8 cellular contexts compared by ENCODE assay signal in genomic region chr17:50719144-50719923, GRCh38. TPM values are rescaled to one million over a fixed set of nuclear protein-coding genes. Genes with fewer than 3 reads are reported as not detected.
DNase-seq lines count a peak whose midpoint lies in the region; ATAC-seq and TF ChIP-seq lines count a peak whose summit lies in the region.

A gene with protein sequence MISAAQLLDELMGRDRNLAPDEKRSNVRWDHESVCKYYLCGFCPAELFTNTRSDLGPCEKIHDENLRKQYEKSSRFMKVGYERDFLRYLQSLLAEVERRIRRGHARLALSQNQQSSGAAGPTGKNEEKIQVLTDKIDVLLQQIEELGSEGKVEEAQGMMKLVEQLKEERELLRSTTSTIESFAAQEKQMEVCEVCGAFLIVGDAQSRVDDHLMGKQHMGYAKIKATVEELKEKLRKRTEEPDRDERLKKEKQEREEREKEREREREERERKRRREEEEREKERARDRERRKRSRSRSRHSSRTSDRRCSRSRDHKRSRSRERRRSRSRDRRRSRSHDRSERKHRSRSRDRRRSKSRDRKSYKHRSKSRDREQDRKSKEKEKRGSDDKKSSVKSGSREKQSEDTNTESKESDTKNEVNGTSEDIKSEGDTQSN (plus strand): TSS chr17:50719603. CDS start chr17:50719733, 130 bp downstream.

- no peak for TF ChIP-seq CTCF in lower leg skin (IDR thresholded peaks at IDR 0.05)

- H3K4me3 ChIP-seq in lower leg skin (ENCODE audit: low read depth, poor library complexity, severe bottlenecking): peak within 1 kb of the TSS; percentile 96

- peak; percentile 94 for ATAC-seq in GM19452 (IDR thresholded peaks at IDR 0.05; ENCODE audit: unreplicated experiment)
- ATAC-seq in HG03575 (IDR thresholded peaks at IDR 0.05; ENCODE audit: extremely low read depth, insufficient number of reproducible peaks, low FRiP score, unreplicated experiment): peak; percentile 51

- WGBS in lower leg skin, 2 donors: 1 to 2% methylated on average over 40 to 63 of the region's 76 CpGs

- intact Hi-C loops in lower leg skin (cut with DNase I; ENCODE audit: low total_unique reads): no loop called here

- peak in 1 of 2 donors; percentile 43 for TF ChIP-seq POLR2A in lower leg skin (IDR thresholded peaks at IDR 0.05)

- DNase-seq in CD1c-positive myeloid dendritic cell (ENCODE audit: extremely low spot score) (peak; percentile 97), NCI-H82 (lab: John Stamatoyannopoulos, UW) (peak; percentile 98), dermis microvascular lymphatic vessel endothelial cell (ENCODE audit: low read depth in 2 of 2) (peak; percentile 79 to 95), lower leg skin (ENCODE audit: low spot score in 2 of 2) (peak; percentile 89 to 98)
- peak; percentile 94 to 95 for DNase-seq in activated CD4-positive, alpha-beta T cell treated with anti-CD3 and anti-CD28 coated beads, Interleukin-2, amount 50 U/mL, for 48 hours
- peak; percentile 91 to 93 for DNase-seq in stimulated activated CD4-positive, alpha-beta T cell treated with anti-CD3 and anti-CD28 coated beads, Interleukin-4, amount 100 ng/mL, for 4 hours

RNA-seq across cellular contexts. Expression of the gene that starts here (rescaled TPM):
- total RNA-seq in dermis microvascular lymphatic vessel endothelial cell (13.9 and 14.2 TPM in 2 replicates), lower leg skin (10 to 100 TPM; 31.6 to 70.2 (median 51.6) TPM)

Comparison
In these comparisons a context has a peak if more than half of its experiments do, and no peak if none do; other contexts are left out.
1. Peak in every context shown above with its lines: DNase-seq, ATAC-seq and H3K4me3 ChIP-seq.